10 cellular contexts compared by ENCODE assay signal in the genomic region with DNA sequence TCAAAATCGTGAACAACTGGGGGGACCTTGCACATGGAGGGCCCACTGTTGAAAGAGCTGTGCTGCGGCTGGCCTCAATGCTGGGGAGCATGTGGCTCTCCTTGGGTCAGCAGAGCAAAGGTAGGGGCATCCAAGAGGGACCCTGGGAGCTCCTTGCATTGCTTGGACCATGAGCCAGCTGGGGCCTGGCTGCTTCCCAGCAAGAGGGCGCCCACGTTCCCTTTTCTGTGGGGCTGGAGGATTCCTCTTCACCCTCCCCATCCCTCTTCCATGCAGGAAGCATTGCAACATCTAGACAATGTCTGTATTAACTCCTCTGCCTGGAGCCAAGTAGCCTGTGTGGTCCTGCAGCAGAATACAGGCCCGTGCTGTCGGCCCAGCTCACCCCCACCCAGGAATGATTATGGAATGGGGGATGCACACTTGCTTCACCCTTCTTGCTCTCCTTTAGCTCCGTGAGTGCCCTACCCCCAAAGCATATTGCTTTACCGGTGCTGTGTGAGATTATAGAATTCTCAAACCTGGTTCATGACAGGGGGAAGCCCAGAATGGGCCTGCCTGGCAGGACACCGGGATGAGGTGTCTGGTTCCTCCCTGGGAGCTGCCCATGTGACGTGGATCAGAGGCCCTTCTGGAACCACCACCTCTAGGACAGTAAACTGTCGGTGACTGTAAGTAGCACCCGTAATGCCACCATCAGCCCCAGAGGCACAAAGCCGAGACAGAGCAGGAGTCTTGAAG.
A peak's percentile ranks its signal among the peaks of the same experiment; 100 is the strongest.
DNase-seq lines count a peak whose midpoint lies in the region; ATAC-seq and TF ChIP-seq lines count a peak whose summit lies in the region.
"Had no signal": no experiment of that assay in that cellular context is flagged by ENCODE, and none has a peak within 500 bp of the region (broad histone marks: within the 10 kb centered on the region; RNA-seq: fewer than 3 reads in every experiment).

No MANE protein-coding gene starts in this region.

- ATAC-seq in GM18867 (IDR thresholded peaks at IDR 0.05; ENCODE audit: unreplicated experiment) (no peak), HG02678 (IDR thresholded peaks at IDR 0.05; ENCODE audit: unreplicated experiment) (no peak)

- DNase-seq in Caco-2, result peak; percentile 60 to 62
- DNase-seq in MG63, result peak; percentile 40
- DNase-seq in epithelial cell of proximal tubule (ENCODE audit: low read depth), result no peak
- no peak for DNase-seq in osteocyte (ENCODE audit: extremely low spot score, unreplicated experiment)
- DNase-seq in cerebellar cortex (ENCODE audit: low spot score), result no peak
- DNase-seq in GDM1 (lab: John Stamatoyannopoulos, UW), result no peak
- DNase-seq: activated naive CD4-positive, alpha-beta T cell treated with anti-CD3 and anti-CD28 coated beads for 36 hours had no signal

- TF ChIP-seq CTCF in Caco-2 (IDR thresholded peaks at IDR 0.05; ENCODE audit: insufficient read depth in 1 of 2, low read depth in 1 of 2, low read length in 1 of 2, severe bottlenecking in 1 of 2, unreplicated experiment in 1 of 2) (peak in 1 of 2 experiments; percentile 51), epithelial cell of proximal tubule (conservative IDR thresholded peaks at IDR 0.05; ENCODE audit: low read depth, low read length) (peak; percentile 30), osteocyte (IDR thresholded peaks at IDR 0.05) (peak; percentile 21)

- H3K4me1 Mint-ChIP-seq in Caco-2 (ENCODE audit: low read depth, unreplicated experiment), result no peaks in the 10 kb centered on the region
- peaks cover 3% of the 10 kb centered on the region for H3K4me1 Mint-ChIP-seq in osteocyte (ENCODE audit: unreplicated experiment)

- no peaks in the 10 kb centered on the region for H3K4me1 ChIP-seq in Caco-2
- H3K4me1 ChIP-seq: SJSA1 had no signal

- H3K4me3 ChIP-seq in Caco-2 (ENCODE audit: low read depth, low read length) (no peak overlapping the region), MG63 (no peak overlapping the region), epithelial cell of proximal tubule (ENCODE audit: low read depth, low read length) (no peak overlapping the region)
- H3K4me3 ChIP-seq: SJSA1 had no signal

- H3K27ac Mint-ChIP-seq in Caco-2 (ENCODE audit: unreplicated experiment), result no peak overlapping the region
- H3K27ac Mint-ChIP-seq in osteocyte (ENCODE audit: unreplicated experiment), result no peak overlapping the region
- H3K27ac Mint-ChIP-seq: activated naive CD4-positive, alpha-beta T cell treated with anti-CD3 and anti-CD28 coated beads for 36 hours had no signal

- H3K9me3 ChIP-seq in Caco-2, result no peaks in the 10 kb centered on the region
- no peaks in the 10 kb centered on the region for H3K9me3 ChIP-seq in MG63
- H3K9me3 ChIP-seq: SJSA1 had no signal

- H3K36me3 ChIP-seq in Caco-2 (ENCODE audit: control insufficient read depth, insufficient read depth, low read length) (no peaks in the 10 kb centered on the region), MG63 (no peaks in the 10 kb centered on the region)
- H3K36me3 ChIP-seq: SJSA1 had no signal

- CTCF ChIA-PET in Caco-2 (lab: Charles Lee), result interaction anchor here (0.7 to 1.6 kb wide), 2 partner anchors 104 to 392 kb away, joined by 3 to 8 read pairs; no protein-coding TSS in a partner anchor

- BruUV-seq in Caco-2 (replicated peaks; lab: Mats Ljungman, UMichigan), result no TSS peak

- intact Hi-C loops in Caco-2 (cut with micrococcal nuclease; ENCODE audit: unreplicated experiment), result loop anchor here (10.0 kb wide), 1 partner anchor 415 kb away; no protein-coding TSS in a partner anchor

- POLR2A ChIA-PET in Caco-2 (lab: Charles Lee), result no interaction called here

- H3K27me3 Mint-ChIP-seq in Caco-2 (ENCODE audit: insufficient read depth, unreplicated experiment) (peaks cover 10% of the 10 kb centered on the region), osteocyte (ENCODE audit: unreplicated experiment) (peaks cover 43% of the 10 kb centered on the region)

- H3K36me3 Mint-ChIP-seq in Caco-2 (ENCODE audit: insufficient read depth, unreplicated experiment), result no peaks in the 10 kb centered on the region
- no peaks in the 10 kb centered on the region for H3K36me3 Mint-ChIP-seq in osteocyte (ENCODE audit: unreplicated experiment)

- H3K9me3 Mint-ChIP-seq in Caco-2 (ENCODE audit: unreplicated experiment) (no peaks in the 10 kb centered on the region), osteocyte (ENCODE audit: unreplicated experiment) (no peaks in the 10 kb centered on the region)
- H3K9me3 Mint-ChIP-seq: activated naive CD4-positive, alpha-beta T cell treated with anti-CD3 and anti-CD28 coated beads for 36 hours had no signal

- peaks cover 1% of the 10 kb centered on the region; the same call in 1 of the 2 replicates for H3K27me3 ChIP-seq in Caco-2 (replicated peaks; ENCODE audit: control insufficient read depth, insufficient read depth, low read length)
- H3K27me3 ChIP-seq in MG63, result no peaks in the 10 kb centered on the region

- H3K4me3 Mint-ChIP-seq in Caco-2 (ENCODE audit: unreplicated experiment) (no peak overlapping the region), osteocyte (ENCODE audit: unreplicated experiment) (no peak overlapping the region)
- H3K4me3 Mint-ChIP-seq: activated naive CD4-positive, alpha-beta T cell treated with anti-CD3 and anti-CD28 coated beads for 36 hours had no signal

Comparison
In these comparisons a context has a peak if more than half of its experiments do, and no peak if none do; other contexts are left out.
1. DNase-seq: peak in Caco-2 (2 of 2) and MG63 (single experiment); none in epithelial cell of proximal tubule (single experiment), osteocyte (single experiment), cerebellar cortex (single experiment) and GDM1 (single experiment).